ENCODE assay signal across 18 cellular contexts in the genomic region with DNA sequence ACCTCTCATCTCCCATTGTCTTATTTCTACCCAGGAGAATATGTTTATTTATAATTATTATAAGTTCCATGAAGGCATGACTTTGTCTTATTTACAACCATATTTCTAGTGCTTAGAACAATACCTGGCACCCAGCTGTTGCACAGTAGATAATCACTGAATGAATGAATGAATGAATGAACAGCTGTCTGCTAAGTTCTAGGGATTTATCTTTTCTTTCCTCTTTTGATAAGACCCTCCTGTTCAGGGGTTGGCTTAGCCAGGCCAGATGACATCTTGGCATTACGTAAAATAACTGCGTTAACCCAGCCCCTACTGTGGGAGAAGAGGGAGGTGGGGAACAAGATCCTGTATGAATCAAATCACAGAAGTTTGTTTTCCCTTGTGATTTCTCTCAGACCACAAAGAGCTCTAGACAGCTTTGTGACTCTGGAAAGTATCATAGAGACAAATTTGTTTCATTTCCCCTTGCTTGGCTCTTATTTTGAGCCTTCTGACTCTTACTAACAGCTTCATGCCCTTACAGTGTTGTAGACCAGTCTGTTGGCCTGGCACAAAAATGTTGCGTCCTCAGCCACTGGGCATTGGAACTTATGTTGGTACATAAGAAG. TPM values are rescaled to one million over a fixed set of nuclear protein-coding genes. Genes with fewer than 3 reads are reported as not detected.
DNase-seq lines count a peak whose midpoint lies in the region; ATAC-seq, FAIRE-seq and TF ChIP-seq lines count a peak whose summit lies in the region.
"Had no signal": no experiment of that assay in that cellular context is flagged by ENCODE, and none has a peak within 500 bp of the region (broad histone marks: within the 10 kb centered on the region; RNA-seq: fewer than 3 reads in every experiment).

No MANE protein-coding gene starts in this region.

- H3K27me3 ChIP-seq in tibial artery = no peaks in the 10 kb centered on the region
- H3K27me3 ChIP-seq: vagina had no signal

- no peaks in the 10 kb centered on the region for H3K9me3 Mint-ChIP-seq in memory B cell
- H3K9me3 Mint-ChIP-seq: CD4-positive, CD25-positive, alpha-beta regulatory T cell; natural killer cell; T-helper 1 cell treated with Interleukin-12 subunit alpha and Interleukin-12 subunit beta and Interleukin-4 antibody, amounts not matched to agents 30 μg/mL and 1 μg/mL, for 36 hours had no signal

- H3K27ac ChIP-seq in tibial artery = no peak overlapping the region
- H3K27ac ChIP-seq: skin epidermis, vagina had no signal

- peak overlapping the region; percentile 60 for H3K27ac Mint-ChIP-seq in memory B cell
- H3K27ac Mint-ChIP-seq: activated CD8-positive, alpha-beta T cell treated with anti-CD3 and anti-CD28 coated beads, Interleukin-2, amount 10 ng/mL, durations not matched to agents 7 days and 5 days; CD4-positive, CD25-positive, alpha-beta regulatory T cell; natural killer cell; T-helper 1 cell treated with Interleukin-12 subunit alpha and Interleukin-12 subunit beta and Interleukin-4 antibody, amounts not matched to agents 30 μg/mL and 1 μg/mL, for 36 hours had no signal

- no peak for TF ChIP-seq CTCF in tibial artery (IDR thresholded peaks at IDR 0.05)

- H3K4me3 Mint-ChIP-seq in memory B cell = no peak overlapping the region
- H3K4me3 Mint-ChIP-seq: activated CD8-positive, alpha-beta T cell treated with anti-CD3 and anti-CD28 coated beads, Interleukin-2, amount 10 ng/mL, durations not matched to agents 7 days and 5 days; activated naive CD8-positive, alpha-beta T cell; CD4-positive, CD25-positive, alpha-beta regulatory T cell; natural killer cell; T-helper 1 cell treated with Interleukin-12 subunit alpha and Interleukin-12 subunit beta and Interleukin-4 antibody, amounts not matched to agents 30 μg/mL and 1 μg/mL, for 36 hours had no signal

- peaks cover 8% of the 10 kb centered on the region for H3K36me3 Mint-ChIP-seq in memory B cell
- H3K36me3 Mint-ChIP-seq: natural killer cell had no signal

- no peak overlapping the region for H3K4me3 ChIP-seq in tibial artery
- H3K4me3 ChIP-seq: skin epidermis, vagina had no signal

- peaks cover 9 to 52% (median 28%) of the 10 kb centered on the region in 3 donors for H3K36me3 ChIP-seq in tibial artery

- no peaks in the 10 kb centered on the region for H3K4me1 ChIP-seq in tibial artery

- intact Hi-C loops in tibial artery (cut with DNase I; ENCODE audit: low total_unique reads) = no loop called here
- intact Hi-C loops in sciatic nerve (cut with DNase I) = no loop called here

- ATAC-seq in GM18868 (IDR thresholded peaks at IDR 0.05; ENCODE audit: unreplicated experiment) (peak; percentile 91), GM21576 (IDR thresholded peaks at IDR 0.05; ENCODE audit: unreplicated experiment) (peak; percentile 92), HG03135 (IDR thresholded peaks at IDR 0.05; ENCODE audit: unreplicated experiment) (peak; percentile 69), memory B cell (ENCODE audit: low read depth) (peak; percentile 90), sciatic nerve (no peak)
- ATAC-seq: activated CD8-positive, alpha-beta T cell treated with anti-CD3 and anti-CD28 coated beads, Interleukin-2, amount 10 ng/mL, durations not matched to agents 7 days and 5 days; natural killer cell had no signal

- no peaks in the 10 kb centered on the region for H3K9me3 ChIP-seq in tibial artery
- H3K9me3 ChIP-seq: vagina had no signal

- H3K4me1 Mint-ChIP-seq in memory B cell = peaks cover 20% of the 10 kb centered on the region

- H3K27me3 Mint-ChIP-seq in memory B cell = no peaks in the 10 kb centered on the region
- H3K27me3 Mint-ChIP-seq: activated naive CD8-positive, alpha-beta T cell; CD4-positive, CD25-positive, alpha-beta regulatory T cell had no signal

- no peak for FAIRE-seq in HTR-8/SVneo (lab: Jason Lieb, UNC)
- FAIRE-seq: colon had no signal

- DNase-seq in memory B cell (ENCODE audit: low spot score in 2 of 2) (no peak), tibial artery (no peak), NCI-H2029 (lab: John Stamatoyannopoulos, UW) (no peak), HTR-8/SVneo (ENCODE audit: insufficient read length, low spot score) (no peak), sciatic nerve (ENCODE audit: low spot score) (no peak)
- DNase-seq: activated CD8-positive, alpha-beta T cell treated with anti-CD3 and anti-CD28 coated beads, Interleukin-2, amount 10 ng/mL, durations not matched to agents 7 days and 5 days; CD4-positive, CD25-positive, alpha-beta regulatory T cell; GDM1; natural killer cell; NCI-H1930 had no signal

RNA-seq across cellular contexts. Expression of a gene that starts 8.4 kb away (rescaled TPM):
- total RNA-seq in sciatic nerve = 34.1 TPM

RNA-seq across cellular contexts. Expression of a gene that starts 27.2 kb away (rescaled TPM):
- 34.8 TPM for total RNA-seq in sciatic nerve
